ENCODE assay signal across 8 cellular contexts in genomic region chrX:71095555-71095970, GRCh38. TPM values are rescaled to one million over a fixed set of nuclear protein-coding genes. Genes with fewer than 3 reads are reported as not detected.
DNase-seq lines count a peak whose midpoint lies in the region; ATAC-seq and TF ChIP-seq lines count a peak whose summit lies in the region.

TSS of gene FOXO4 (plus strand) at chrX:71095851. CDS start at chrX:71096529, 678 bp downstream.

- H3K36me3 ChIP-seq in ACC112 (ENCODE audit: insufficient read depth, low read length) = no peaks in the 10 kb centered on the region

- H3K4me1 Mint-ChIP-seq in WTC11 = peaks cover 38% of the 10 kb centered on the region

- H3K4me3 ChIP-seq in ACC112 (ENCODE audit: low read depth, low read length) = peak within 1 kb of the TSS; percentile 89
- H3K4me3 ChIP-seq in cardiac fibroblast (replicated peaks in 1 of 2; ENCODE audit: low read depth in 2 of 2, low read length in 2 of 2) = peak within 1 kb of the TSS; percentile 57 to 61

- H3K27ac ChIP-seq in ACC112 (ENCODE audit: low read depth, low read length) = no peak within 1 kb of the TSS

- peak within 1 kb of the TSS; percentile 99 for H3K27ac Mint-ChIP-seq in WTC11

- CTCF ChIA-PET in WTC11 (lab: Charles Lee) = no interaction called here

- peak within 1 kb of the TSS; percentile 99 for H3K4me3 Mint-ChIP-seq in WTC11

- ATAC-seq in GM18873 (IDR thresholded peaks at IDR 0.05; ENCODE audit: low FRiP score, unreplicated experiment) (peak; percentile 77), HG03159 (IDR thresholded peaks at IDR 0.05; ENCODE audit: unreplicated experiment) (peak; percentile 81), WTC11 (peak; percentile 67)

- no peaks in the 10 kb centered on the region; the same call in 1 of the 2 replicates for H3K27me3 Mint-ChIP-seq in WTC11 (ENCODE audit: low read depth)

- peak within 1 kb of the TSS; percentile 93 for H2AFZ ChIP-seq in ACC112 (ENCODE audit: low read length, unreplicated experiment)

- no peaks in the 10 kb centered on the region for H3K4me1 ChIP-seq in ACC112 (ENCODE audit: control insufficient read depth, insufficient read depth, low read length, unreplicated experiment)

- no peak for TF ChIP-seq CTCF in WTC11 (IDR thresholded peaks at IDR 0.05)
- TF ChIP-seq CTCF in cardiac fibroblast (IDR thresholded peaks at IDR 0.05; ENCODE audit: low read depth, low read length) = no peak

- no peaks in the 10 kb centered on the region for H3K9me3 Mint-ChIP-seq in WTC11

- no peaks in the 10 kb centered on the region for H3K36me3 Mint-ChIP-seq in WTC11

- POLR2A ChIA-PET in WTC11 (lab: Charles Lee) = interaction anchor here (0.9 kb wide), 1 partner anchor 28 kb away, joined by 11 read pairs; the partner anchor contains the start of gene SNX12

- H3K79me2 ChIP-seq in ACC112 (ENCODE audit: control insufficient read depth, insufficient read depth, low read length, unreplicated experiment) = no peaks in the 10 kb centered on the region

- no peaks in the 10 kb centered on the region for H3K27me3 ChIP-seq in ACC112 (ENCODE audit: insufficient read depth, low read length)

- DNase-seq in NCI-H2227 treated with DMSO at 0.1 percent for 48 hours (lab: John Stamatoyannopoulos, UW) (peak; percentile 95), WTC11 (ENCODE audit: low spot score) (peak; percentile 90), cardiac fibroblast (ENCODE audit: low read depth in 2 of 2) (peak; percentile 83 to 91), islet precursor cell (peak; percentile 92)
- peak; percentile 80 for DNase-seq in stimulated activated CD4-positive, alpha-beta T cell treated with anti-CD3 and anti-CD28 coated beads, Interleukin-12 subunit alpha, Interleukin-12 subunit beta, amount 100 ng/mL, for 4 hours

TF ChIP-seq in WTC11, 78 proteins besides CTCF, POLR2A, EP300 and RAD21:
- TF ChIP-seq EMX1 (CRISPR knock-in tag; IDR thresholded peaks at IDR 0.05) (no peak), E2F1 (CRISPR knock-in tag; IDR thresholded peaks at IDR 0.05) (no peak), PRRX2 (CRISPR knock-in tag; IDR thresholded peaks at IDR 0.05) (no peak), FOXK1 (CRISPR knock-in tag; IDR thresholded peaks at IDR 0.05) (peak; percentile 77), TEAD4 (CRISPR knock-in tag; IDR thresholded peaks at IDR 0.05) (no peak), SOX15 (CRISPR knock-in tag; IDR thresholded peaks at IDR 0.05) (no peak)
- TF ChIP-seq, protein P1, sequence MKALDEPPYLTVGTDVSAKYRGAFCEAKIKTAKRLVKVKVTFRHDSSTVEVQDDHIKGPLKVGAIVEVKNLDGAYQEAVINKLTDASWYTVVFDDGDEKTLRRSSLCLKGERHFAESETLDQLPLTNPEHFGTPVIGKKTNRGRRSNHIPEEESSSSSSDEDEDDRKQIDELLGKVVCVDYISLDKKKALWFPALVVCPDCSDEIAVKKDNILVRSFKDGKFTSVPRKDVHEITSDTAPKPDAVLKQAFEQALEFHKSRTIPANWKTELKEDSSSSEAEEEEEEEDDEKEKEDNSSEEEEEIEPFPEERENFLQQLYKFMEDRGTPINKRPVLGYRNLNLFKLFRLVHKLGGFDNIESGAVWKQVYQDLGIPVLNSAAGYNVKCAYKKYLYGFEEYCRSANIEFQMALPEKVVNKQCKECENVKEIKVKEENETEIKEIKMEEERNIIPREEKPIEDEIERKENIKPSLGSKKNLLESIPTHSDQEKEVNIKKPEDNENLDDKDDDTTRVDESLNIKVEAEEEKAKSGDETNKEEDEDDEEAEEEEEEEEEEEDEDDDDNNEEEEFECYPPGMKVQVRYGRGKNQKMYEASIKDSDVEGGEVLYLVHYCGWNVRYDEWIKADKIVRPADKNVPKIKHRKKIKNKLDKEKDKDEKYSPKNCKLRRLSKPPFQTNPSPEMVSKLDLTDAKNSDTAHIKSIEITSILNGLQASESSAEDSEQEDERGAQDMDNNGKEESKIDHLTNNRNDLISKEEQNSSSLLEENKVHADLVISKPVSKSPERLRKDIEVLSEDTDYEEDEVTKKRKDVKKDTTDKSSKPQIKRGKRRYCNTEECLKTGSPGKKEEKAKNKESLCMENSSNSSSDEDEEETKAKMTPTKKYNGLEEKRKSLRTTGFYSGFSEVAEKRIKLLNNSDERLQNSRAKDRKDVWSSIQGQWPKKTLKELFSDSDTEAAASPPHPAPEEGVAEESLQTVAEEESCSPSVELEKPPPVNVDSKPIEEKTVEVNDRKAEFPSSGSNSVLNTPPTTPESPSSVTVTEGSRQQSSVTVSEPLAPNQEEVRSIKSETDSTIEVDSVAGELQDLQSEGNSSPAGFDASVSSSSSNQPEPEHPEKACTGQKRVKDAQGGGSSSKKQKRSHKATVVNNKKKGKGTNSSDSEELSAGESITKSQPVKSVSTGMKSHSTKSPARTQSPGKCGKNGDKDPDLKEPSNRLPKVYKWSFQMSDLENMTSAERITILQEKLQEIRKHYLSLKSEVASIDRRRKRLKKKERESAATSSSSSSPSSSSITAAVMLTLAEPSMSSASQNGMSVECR (CRISPR knock-in tag; IDR thresholded peaks at IDR 0.05; ENCODE audit: borderline replicate concordance) = no peak

RNA-seq across cellular contexts. Expression of gene FOXO4, which starts in this region (rescaled TPM):
- total RNA-seq in WTC11 (2021) = 35.3 to 48.3 TPM (median 37.0 TPM) in 3 replicates
